30 cellular contexts compared by ENCODE assay signal in the genomic region with DNA sequence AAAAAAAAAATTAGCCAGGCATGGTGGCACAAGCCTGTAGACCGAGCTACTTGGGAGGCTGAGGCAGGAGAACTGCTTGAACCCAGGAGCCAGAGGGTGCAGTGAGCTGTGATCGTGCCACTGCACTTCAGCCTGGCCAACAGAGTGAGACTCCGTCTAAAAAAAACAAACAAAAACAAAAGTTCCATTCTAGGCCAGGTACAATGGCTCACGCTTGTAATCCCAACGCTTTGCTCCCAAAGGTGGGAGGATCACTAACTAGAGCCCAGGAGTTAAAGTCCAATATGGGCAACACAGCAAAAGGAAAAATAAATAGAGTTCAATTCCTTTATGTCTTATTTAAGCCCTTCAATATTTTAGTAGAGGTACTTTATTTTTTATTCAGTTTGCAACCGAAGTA.
"Had no signal": no experiment of that assay in that cellular context is flagged by ENCODE, and none has a peak within 500 bp of the region (broad histone marks: within the 10 kb centered on the region; RNA-seq: fewer than 3 reads in every experiment).

No MANE protein-coding gene starts in this region.

- DNase-seq: naive thymus-derived CD8-positive, alpha-beta T cell; nephron progenitor cell; nucleus accumbens; ovary; posterior cingulate gyrus; psoas muscle; right cardiac atrium; spleen; stimulated activated CD4-positive, alpha-beta T cell treated with anti-CD3 and anti-CD28 coated beads, Interleukin-12 subunit alpha, Interleukin-12 subunit beta, amount 100 ng/mL, for 4 hours; stimulated activated CD4-positive, alpha-beta T cell treated with anti-CD3 and anti-CD28 coated beads, Interleukin-1b, Interleukin-23, amount 100 ng/mL, for 48 hours; stimulated activated CD4-positive, alpha-beta T cell treated with anti-CD3 and anti-CD28 coated beads, Interleukin-4, amount 100 ng/mL, for 1 hour; stimulated activated CD4-positive, alpha-beta T cell treated with anti-CD3 and anti-CD28 coated beads, Interleukin-4, amount 100 ng/mL, for 4 hours; stimulated activated CD8-positive, alpha-beta memory T cell treated with anti-CD3 and anti-CD28 coated beads, Interleukin-4, amount 100 ng/mL, for 48 hours; stimulated activated naive CD4-positive, alpha-beta T cell; stimulated activated naive CD8-positive, alpha-beta T cell treated with anti-CD3 and anti-CD28 coated beads, Interleukin-15, amount 100 ng/mL, for 72 hours; stimulated activated naive CD8-positive, alpha-beta T cell treated with anti-CD3 and anti-CD28 coated beads, Interleukin-15, Interleukin-2, amounts not matched to agents 100 U/mL and 50 U/mL, for 24 hours; substantia nigra; testis; tibial artery; transverse colon; upper lobe of right lung; uterus had no signal

- H3K36me3 ChIP-seq: ovary, uterus had no signal

- H3K27me3 ChIP-seq: neutrophil, ovary, spleen, suprapubic skin, testis, tibial artery, transverse colon, upper lobe of right lung, uterus had no signal

- H3K9ac ChIP-seq: parathyroid adenoma had no signal

- H3K4me2 ChIP-seq: smooth muscle cell had no signal

- H3K79me2 ChIP-seq: parathyroid adenoma had no signal

- H3K27ac ChIP-seq: ovary, parathyroid adenoma, psoas muscle, skin epidermis, spleen, suprapubic skin, testis, tibial artery, transverse colon, upper lobe of right lung, uterus had no signal

- ATAC-seq: naive thymus-derived CD8-positive, alpha-beta T cell; natural killer cell treated with Interleukin-12 subunit alpha and Interleukin-12 subunit beta and Interleukin-15 and Interleukin-18, amount 100 ng/mL, for 72 hours; psoas muscle; right cardiac atrium; sciatic nerve; stimulated activated memory B cell treated with anti-CD40 and anti-IgM and Interleukin-4, amounts not matched to agents 10 μg/mL and 1 μg/mL and 100 μg/mL, for 72 hours; stimulated activated naive CD8-positive, alpha-beta T cell treated with anti-CD3 and anti-CD28 coated beads, Interleukin-15, amount 100 ng/mL, for 72 hours; stimulated activated naive CD8-positive, alpha-beta T cell treated with anti-CD3 and anti-CD28 coated beads, Interleukin-15, Interleukin-2, amounts not matched to agents 100 U/mL and 50 U/mL, for 24 hours; upper lobe of right lung had no signal

- H3K4me3 ChIP-seq: ovary, psoas muscle, skin epidermis, smooth muscle cell, spleen, suprapubic skin, testis, tibial artery, transverse colon, upper lobe of right lung, uterus had no signal

- H2AFZ ChIP-seq: parathyroid adenoma had no signal

- H3K9me3 ChIP-seq: neutrophil, ovary, psoas muscle, spleen, suprapubic skin, testis, tibial artery, transverse colon, upper lobe of right lung, uterus had no signal

- H3K4me1 ChIP-seq: parathyroid adenoma, psoas muscle, testis, tibial artery, transverse colon, upper lobe of right lung, uterus had no signal
